ENCODE assay signal across 28 cellular contexts in genomic region chr10:88874271-88874670, GRCh38. TPM values are rescaled to one million over a fixed set of nuclear protein-coding genes. Genes with fewer than 3 reads are reported as not detected.
"Had no signal": no experiment of that assay in that cellular context is flagged by ENCODE, and none has a peak within 500 bp of the region (broad histone marks: within the 10 kb centered on the region; RNA-seq: fewer than 3 reads in every experiment).

No MANE protein-coding gene starts in this region.

- ATAC-seq: activated CD4-positive, alpha-beta T cell treated with anti-CD3 and anti-CD28 coated beads for 36 hours; activated T-helper 17 cell treated with anti-CD3 and anti-CD28 coated beads, Interleukin-2, amount 50 U/mL, for 72 hours; left lobe of liver; naive thymus-derived CD8-positive, alpha-beta T cell; upper lobe of right lung had no signal

- H3K9me3 Mint-ChIP-seq: activated B cell treated with CpG ODN at 0.5 μM for 24 hours; activated T-cell treated with anti-CD3 and anti-CD28 coated beads, Interleukin-2, amount 50 U/mL, for 24 hours; activated T-helper 17 cell treated with anti-CD3 and anti-CD28 coated beads, Interleukin-2, amount 50 U/mL, for 72 hours; endodermal cell; naive thymus-derived CD8-positive, alpha-beta T cell; stimulated activated naive CD8-positive, alpha-beta T cell treated with anti-CD3 and anti-CD28 coated beads, Interleukin-15, Interleukin-2, amounts not matched to agents 100 ng/mL and 50 ng/mL, for 24 hours had no signal

- H3K4me3 ChIP-seq: coronary artery, lung, thyroid gland, upper lobe of right lung had no signal

- DNase-seq: activated B cell treated with CpG ODN at 0.5 μM for 24 hours; activated CD4-positive, alpha-beta T cell treated with anti-CD3 and anti-CD28 coated beads for 36 hours; activated CD4-positive, alpha-beta T cell treated with anti-CD3 and anti-CD28 coated beads, Interleukin-2, amount 50 U/mL, for 4 hours; activated CD8-positive, alpha-beta memory T cell treated with anti-CD3 and anti-CD28 coated beads for 24 hours; activated CD8-positive, alpha-beta memory T cell treated with anti-CD3 and anti-CD28 coated beads, Interleukin-2, amount 50 U/mL, for 4 hours; activated naive CD4-positive, alpha-beta T cell treated with Interleukin-2 at 50 U/mL for 16 hours; activated naive CD8-positive, alpha-beta T cell treated with anti-CD3 and anti-CD28 coated beads for 36 hours; activated T-cell treated with anti-CD3 and anti-CD28 coated beads, Interleukin-2, amount 50 U/mL, for 24 hours; amygdala; cerebellar nuclear complex; endodermal cell; foreskin fibroblast; naive thymus-derived CD8-positive, alpha-beta T cell; stimulated activated CD4-positive, alpha-beta T cell treated with anti-CD3 and anti-CD28 coated beads, Interleukin-12 subunit alpha, Interleukin-12 subunit beta, amount 100 ng/mL, for 4 hours; stimulated activated CD4-positive, alpha-beta T cell treated with anti-CD3 and anti-CD28 coated beads, Interleukin-4, amount 100 ng/mL, for 4 hours; substantia nigra; T-helper 9 cell; thyroid gland; upper lobe of right lung had no signal

- H3K36me3 ChIP-seq: thyroid gland, upper lobe of right lung had no signal

- H3K36me3 Mint-ChIP-seq: mesothelial cell of epicardium; naive thymus-derived CD8-positive, alpha-beta T cell had no signal

- FAIRE-seq: bronchial epithelial cell had no signal

- H3K9me3 ChIP-seq: thyroid gland, upper lobe of right lung had no signal

- H3K4me1 Mint-ChIP-seq: endodermal cell, mesothelial cell of epicardium had no signal

- H3K4me3 Mint-ChIP-seq: activated B cell treated with CpG ODN at 0.5 μM for 24 hours; activated CD4-positive, alpha-beta T cell treated with anti-CD3 and anti-CD28 coated beads for 36 hours; activated naive CD8-positive, alpha-beta T cell treated with anti-CD3 and anti-CD28 coated beads for 36 hours; activated T-cell treated with anti-CD3 and anti-CD28 coated beads, Interleukin-2, amount 50 U/mL, for 24 hours; activated T-helper 17 cell treated with anti-CD3 and anti-CD28 coated beads, Interleukin-2, amount 50 U/mL, for 72 hours; endodermal cell; mesothelial cell of epicardium; naive thymus-derived CD8-positive, alpha-beta T cell; stimulated activated naive CD8-positive, alpha-beta T cell treated with anti-CD3 and anti-CD28 coated beads, Interleukin-15, Interleukin-2, amounts not matched to agents 100 ng/mL and 50 ng/mL, for 24 hours had no signal

- H3K27me3 ChIP-seq: thyroid gland had no signal

- H3K27ac Mint-ChIP-seq: activated B cell treated with CpG ODN at 0.5 μM for 24 hours; activated CD4-positive, alpha-beta T cell treated with anti-CD3 and anti-CD28 coated beads for 36 hours; activated naive CD8-positive, alpha-beta T cell treated with anti-CD3 and anti-CD28 coated beads for 36 hours; activated T-cell treated with anti-CD3 and anti-CD28 coated beads, Interleukin-2, amount 50 U/mL, for 24 hours; activated T-helper 17 cell treated with anti-CD3 and anti-CD28 coated beads, Interleukin-2, amount 50 U/mL, for 72 hours; endodermal cell; mesothelial cell of epicardium; naive thymus-derived CD8-positive, alpha-beta T cell; progenitor cell of endocrine pancreas; stimulated activated naive CD8-positive, alpha-beta T cell treated with anti-CD3 and anti-CD28 coated beads, Interleukin-15, Interleukin-2, amounts not matched to agents 100 ng/mL and 50 ng/mL, for 24 hours had no signal

- H3K4me1 ChIP-seq: thyroid gland, upper lobe of right lung had no signal

- H3K27me3 Mint-ChIP-seq: activated B cell treated with CpG ODN at 0.5 μM for 24 hours; activated CD4-positive, alpha-beta T cell treated with anti-CD3 and anti-CD28 coated beads for 36 hours; activated T-cell treated with anti-CD3 and anti-CD28 coated beads, Interleukin-2, amount 50 U/mL, for 24 hours; activated T-helper 17 cell treated with anti-CD3 and anti-CD28 coated beads, Interleukin-2, amount 50 U/mL, for 72 hours; naive thymus-derived CD8-positive, alpha-beta T cell had no signal

- H3K27ac ChIP-seq: coronary artery, thyroid gland, upper lobe of right lung had no signal

RNA-seq across cellular contexts. Expression of gene ANKRD22, which starts 22.6 kb away (rescaled TPM):
- total RNA-seq: activated B cell treated with CpG ODN at 0.5 μM for 24 hours; activated naive CD8-positive, alpha-beta T cell treated with anti-CD3 and anti-CD28 coated beads for 36 hours; endodermal cell; glomerular endothelial cell; left lobe of liver; progenitor cell of endocrine pancreas; thyroid gland had no signal
